Comparison of ENCODE assay signal across 9 cellular contexts in genomic region chr14:55556929-55557623, GRCh38. TPM values are rescaled to one million over a fixed set of nuclear protein-coding genes. Genes with fewer than 3 reads are reported as not detected.
DNase-seq lines count a peak whose midpoint lies in the region; ATAC-seq and TF ChIP-seq lines count a peak whose summit lies in the region.
"Had no signal": no experiment of that assay in that cellular context is flagged by ENCODE, and none has a peak within 500 bp of the region (broad histone marks: within the 10 kb centered on the region; RNA-seq: fewer than 3 reads in every experiment).

No MANE protein-coding gene starts in this region.

- CTCF ChIA-PET in CD4-positive, alpha-beta T cell (lab: Charles Lee) = no interaction called here

- no peaks in the 10 kb centered on the region for H3K36me3 ChIP-seq in gastrocnemius medialis
- H3K36me3 ChIP-seq: suprapubic skin had no signal

- peaks cover 5 to 13% of the 10 kb centered on the region in 2 donors for H3K4me1 ChIP-seq in gastrocnemius medialis

- H3K27me3 ChIP-seq in gastrocnemius medialis = no peaks in the 10 kb centered on the region
- H3K27me3 ChIP-seq in CD4-positive, alpha-beta T cell (ENCODE audit: control insufficient read depth, insufficient read depth, low read length) = no peaks in the 10 kb centered on the region
- H3K27me3 ChIP-seq: suprapubic skin had no signal

- no peaks in the 10 kb centered on the region for H3K9me3 ChIP-seq in gastrocnemius medialis
- H3K9me3 ChIP-seq in CD4-positive, alpha-beta T cell (ENCODE audit: control insufficient read depth, low read length) = peaks cover 6% of the 10 kb centered on the region
- H3K9me3 ChIP-seq: suprapubic skin had no signal

- ATAC-seq in Right ventricle myocardium inferior (peak; percentile 94), gastrocnemius medialis (peak; percentile 92 to 97), HG02571 (IDR thresholded peaks at IDR 0.05; ENCODE audit: unreplicated experiment) (no peak)
- no peak for ATAC-seq in CD4-positive, alpha-beta T cell (ENCODE audit: poor library complexity)

- no peak for TF ChIP-seq CTCF in gastrocnemius medialis (IDR thresholded peaks at IDR 0.05 in 4 of 5, conservative IDR thresholded peaks at IDR 0.05 in 1 of 5)
- TF ChIP-seq CTCF in CD4-positive, alpha-beta T cell (IDR thresholded peaks at IDR 0.05) = no peak

- intact Hi-C loops in Right ventricle myocardium inferior (cut with DNase I) (no loop called here), gastrocnemius medialis (cut with DNase I; ENCODE audit: low total_unique reads) (no loop called here)
- intact Hi-C loops in CD4-positive, alpha-beta T cell (cut with DNase I, micrococcal nuclease) = no loop called here

- POLR2A ChIA-PET in CD4-positive, alpha-beta T cell (lab: Charles Lee) = no interaction called here

- in situ Hi-C loops in gastrocnemius medialis (cut with MboI; ENCODE audit: low sequenced_read_pairs in 4 of 4) = no loop called here

- H3K9me3 Mint-ChIP-seq in CD4-positive, alpha-beta T cell = peaks cover 4% of the 10 kb centered on the region

- H3K27ac Mint-ChIP-seq in CD4-positive, alpha-beta T cell = no peak overlapping the region

- no peaks in the 10 kb centered on the region for H3K27me3 Mint-ChIP-seq in CD4-positive, alpha-beta T cell

- no peak overlapping the region for H3K4me3 Mint-ChIP-seq in CD4-positive, alpha-beta T cell

- no peak for TF ChIP-seq POLR2A in gastrocnemius medialis (IDR thresholded peaks at IDR 0.05)

- H3K4me3 ChIP-seq in gastrocnemius medialis = no peak overlapping the region
- H3K4me3 ChIP-seq: suprapubic skin had no signal

- H3K36me3 Mint-ChIP-seq in CD4-positive, alpha-beta T cell (ENCODE audit: low read depth) = peaks cover 12% of the 10 kb centered on the region

- DNase-seq in HK-2 (ENCODE audit: unreplicated experiment) (peak; percentile 94), SHP77 (lab: John Stamatoyannopoulos, UW) (peak; percentile 61 to 75), Right ventricle myocardium inferior (ENCODE audit: missing footprints) (peak; percentile 77), gastrocnemius medialis (peak; percentile 60 to 79)
- no peak for DNase-seq in CD4-positive, alpha-beta T cell
- DNase-seq in stimulated activated CD4-positive, alpha-beta T cell treated with anti-CD3 and anti-CD28 coated beads, Interleukin-4, amount 100 ng/mL, for 24 hours = no peak
- DNase-seq in stimulated activated CD4-positive, alpha-beta T cell treated with anti-CD3 and anti-CD28 coated beads, Interleukin-2, amount 100 ng/mL, for 24 hours = no peak

- peak overlapping the region in 3 of 4 donors; percentile 17 to 53 (median 53) for H3K27ac ChIP-seq in gastrocnemius medialis
- no peak overlapping the region for H3K27ac ChIP-seq in CD4-positive, alpha-beta T cell (ENCODE audit: low read depth, low read length)
- H3K27ac ChIP-seq: suprapubic skin had no signal

- no peaks in the 10 kb centered on the region for H3K4me1 Mint-ChIP-seq in CD4-positive, alpha-beta T cell (ENCODE audit: low read depth)

RNA-seq across cellular contexts. Expression of gene KTN1, which starts 22.9 kb away (rescaled TPM):
- total RNA-seq in Right ventricle myocardium inferior (288 TPM), gastrocnemius medialis (100 to 1,000 TPM; 256 to 373 (median 327) TPM)
- total RNA-seq in CD4-positive, alpha-beta T cell = 10 to 100 TPM; 59.9 to 68.4 TPM

Comparison
In these comparisons a context has a peak if more than half of its experiments do, and no peak if none do; other contexts are left out.
1. DNase-seq: peak in HK-2 (single experiment), SHP77 (2 of 2), Right ventricle myocardium inferior (single experiment) and gastrocnemius medialis (2 of 2); none in CD4-positive, alpha-beta T cell (0 of 10), stimulated activated CD4-positive, alpha-beta T cell treated with anti-CD3 and anti-CD28 coated beads, Interleukin-4, amount 100 ng/mL, for 24 hours (single experiment) and stimulated activated CD4-positive, alpha-beta T cell treated with anti-CD3 and anti-CD28 coated beads, Interleukin-2, amount 100 ng/mL, for 24 hours (0 of 2).
2. ATAC-seq: peak in Right ventricle myocardium inferior (single experiment) and gastrocnemius medialis (2 of 2); none in CD4-positive, alpha-beta T cell (single experiment) and HG02571 (single experiment).